Comparison of ENCODE assay signal across 9 cellular contexts in genomic region chr19:47707135-47707925, GRCh38. TPM values are rescaled to one million over a fixed set of nuclear protein-coding genes. Genes with fewer than 3 reads are reported as not detected.
DNase-seq lines count a peak whose midpoint lies in the region; ATAC-seq, FAIRE-seq and TF ChIP-seq lines count a peak whose summit lies in the region.
"Had no signal": no experiment of that assay in that cellular context is flagged by ENCODE, and none has a peak within 500 bp of the region (broad histone marks: within the 10 kb centered on the region; RNA-seq: fewer than 3 reads in every experiment).

No MANE protein-coding gene starts in this region.

- no peaks in the 10 kb centered on the region for H3K9me3 ChIP-seq in MM.1S (replicated peaks; ENCODE audit: insufficient read depth, low read length)
- H3K9me3 ChIP-seq in SJSA1 (replicated peaks), result no peaks in the 10 kb centered on the region
- no peaks in the 10 kb centered on the region for H3K9me3 ChIP-seq in prostate gland

- WGBS in prostate gland, result 21% methylated on average over 22 of the region's 22 CpGs

- TF ChIP-seq CTCF in MM.1S (IDR thresholded peaks at IDR 0.05; ENCODE audit: low read length), result peak; percentile 84
- peak; percentile 53 to 82 (median 72) for TF ChIP-seq CTCF in prostate gland (IDR thresholded peaks at IDR 0.05)

- no peak overlapping the region for H3K9ac ChIP-seq in MM.1S (ENCODE audit: low read length)

- DNase-seq in MM.1S, result peak; percentile 74
- peak; percentile 73 to 84 for DNase-seq in SJSA1 (ENCODE audit: low read depth in 1 of 2, low spot score in 2 of 2)
- peak; percentile 34 to 59 (median 50) for DNase-seq in activated naive CD4-positive, alpha-beta T cell (lab: John Stamatoyannopoulos, UW)
- DNase-seq in head of caudate nucleus, result peak; percentile 49 to 89 (median 75)
- peak; percentile 66 for DNase-seq in prostate gland (ENCODE audit: low spot score)
- no peak for DNase-seq in GOT3 (lab: John Stamatoyannopoulos, UW)

- no peak for ATAC-seq in HG02763 (IDR thresholded peaks at IDR 0.05; ENCODE audit: unreplicated experiment)

- H3K4me3 ChIP-seq in MM.1S (ENCODE audit: low read length) (no peak overlapping the region), SJSA1 (no peak overlapping the region), prostate gland (no peak overlapping the region)

- FAIRE-seq in G401.6 (lab: Jason Lieb, UNC), result peak; percentile 88
- FAIRE-seq: endometrium had no signal

- H3K27ac ChIP-seq in MM.1S (ENCODE audit: low read length) (no peak overlapping the region), SJSA1 (no peak overlapping the region), prostate gland (no peak overlapping the region)

- H3K27me3 ChIP-seq in MM.1S (replicated peaks; ENCODE audit: insufficient read depth, low read length), result peaks cover 24% of the 10 kb centered on the region
- no peaks in the 10 kb centered on the region for H3K27me3 ChIP-seq in SJSA1 (replicated peaks)
- no peaks in the 10 kb centered on the region for H3K27me3 ChIP-seq in prostate gland (replicated peaks; ENCODE audit: insufficient read depth)

- intact Hi-C loops in head of caudate nucleus (cut with DNase I) (no loop called here), prostate gland (cut with DNase I) (loop anchor here (10.0 kb wide), 1 partner anchor 413 kb away; no protein-coding TSS in a partner anchor)

- H3K4me1 ChIP-seq in MM.1S (ENCODE audit: low read length), result no peaks in the 10 kb centered on the region
- peaks cover 25% of the 10 kb centered on the region for H3K4me1 ChIP-seq in SJSA1 (replicated peaks)
- no peaks in the 10 kb centered on the region for H3K4me1 ChIP-seq in prostate gland (replicated peaks)

- H3K79me2 ChIP-seq in MM.1S (ENCODE audit: low read length), result no peaks in the 10 kb centered on the region

- TF ChIP-seq POLR2A in prostate gland (IDR thresholded peaks at IDR 0.05), result no peak

- no peaks in the 10 kb centered on the region for H3F3A ChIP-seq in MM.1S (ENCODE audit: insufficient read depth, low read length)

- no peak overlapping the region for H2AFZ ChIP-seq in MM.1S (ENCODE audit: low read length)

- H3K9me2 ChIP-seq in MM.1S (replicated peaks; ENCODE audit: insufficient read depth, low read length), result no peaks in the 10 kb centered on the region

- no peaks in the 10 kb centered on the region for H4K20me1 ChIP-seq in MM.1S (ENCODE audit: insufficient read depth, low read length)

- H3K36me3 ChIP-seq in MM.1S (replicated peaks; ENCODE audit: insufficient read depth, low read length) (no peaks in the 10 kb centered on the region), SJSA1 (peaks cover 6% of the 10 kb centered on the region), prostate gland (no peaks in the 10 kb centered on the region)

- H3K4me2 ChIP-seq in MM.1S (ENCODE audit: low read depth, low read length), result 0 out of 2 replicates have a peak overlapping the region, but pooled peaks have one; percentile 20

RNA-seq across cellular contexts. Expression of gene EHD2, which starts 5.9 kb away (rescaled TPM):
- 25.7 and 35.9 TPM in 2 replicates for total RNA-seq in SJSA1 (2014; rRNA removed; shearing (Covaris generic))
- total RNA-seq in prostate gland, result 10 to 100 TPM; 48.7 to 83.2 TPM

RNA-seq across cellular contexts. Expression of gene NOP53, which starts 38.0 kb away (rescaled TPM):
- 48.9 and 54.0 TPM in 2 replicates for total RNA-seq in SJSA1 (2014; rRNA removed; shearing (Covaris generic))
- 100 to 1,000 TPM; 465 to 586 TPM for total RNA-seq in prostate gland
